Comparison of ENCODE assay signal across 34 cellular contexts in the genomic region with DNA sequence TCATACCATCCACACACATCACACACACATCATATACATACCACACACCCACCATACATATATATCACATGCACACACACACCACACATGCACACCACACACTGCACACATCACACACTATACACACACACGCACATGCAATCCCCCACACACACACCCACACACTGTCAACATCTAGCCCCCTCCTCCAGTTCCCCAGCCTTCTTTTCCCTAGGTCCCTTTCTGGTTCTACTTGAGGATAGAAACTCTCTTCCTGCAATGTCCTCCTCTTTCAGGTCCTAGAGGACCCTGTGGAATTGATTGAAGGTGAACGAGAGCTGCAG. TPM values are rescaled to one million over a fixed set of nuclear protein-coding genes. Genes with fewer than 3 reads are reported as not detected.
"Had no signal": no experiment of that assay in that cellular context is flagged by ENCODE, and none has a peak within 500 bp of the region (broad histone marks: within the 10 kb centered on the region; RNA-seq: fewer than 3 reads in every experiment).

No MANE protein-coding gene starts in this region.

- H3K4me3 Mint-ChIP-seq: activated B cell treated with CpG ODN at 0.5 μM for 24 hours; activated CD8-positive, alpha-beta T cell treated with anti-CD3 and anti-CD28 coated beads for 36 hours; activated naive CD8-positive, alpha-beta T cell; activated T-cell treated with anti-CD3 and anti-CD28 coated beads, Interleukin-2, amount 50 U/mL, for 4 hours; activated T-helper 17 cell treated with anti-CD3 and anti-CD28 coated beads, Interleukin-2, amount 50 U/mL, for 72 hours; effector memory CD8-positive, alpha-beta T cell; T-helper 17 cell; T-helper 2 cell treated with Interferon-gamma antibody and Interleukin-4, amounts not matched to agents 5 μg/mL and 100 μg/mL, for 36 hours had no signal

- H3K4me3 ChIP-seq: adrenal gland, body of pancreas, esophagus muscularis mucosa, gastroesophageal sphincter, heart right ventricle had no signal

- H3K9me3 ChIP-seq: adrenal gland, body of pancreas, esophagus muscularis mucosa, gastroesophageal sphincter, heart right ventricle had no signal

- H3K27ac Mint-ChIP-seq: activated B cell treated with CpG ODN at 0.5 μM for 24 hours; activated CD8-positive, alpha-beta T cell treated with anti-CD3 and anti-CD28 coated beads for 36 hours; activated naive CD8-positive, alpha-beta T cell; activated T-helper 17 cell treated with anti-CD3 and anti-CD28 coated beads, Interleukin-2, amount 50 U/mL, for 72 hours; effector memory CD8-positive, alpha-beta T cell; T-helper 17 cell; T-helper 2 cell treated with Interferon-gamma antibody and Interleukin-4, amounts not matched to agents 5 μg/mL and 100 μg/mL, for 36 hours had no signal

- ATAC-seq: activated CD4-positive, CD25-positive, alpha-beta regulatory T cell treated with anti-CD3 and anti-CD28 coated beads, Interleukin-2, amount 50 U/mL, for 24 hours; activated CD8-positive, alpha-beta T cell treated with anti-CD3 and anti-CD28 coated beads for 36 hours; activated T-cell treated with anti-CD3 and anti-CD28 coated beads, Interleukin-2, amount 50 U/mL, for 4 hours; activated T-helper 17 cell treated with anti-CD3 and anti-CD28 coated beads, Interleukin-2, amount 50 U/mL, for 72 hours; body of pancreas; effector memory CD8-positive, alpha-beta T cell; foreskin keratinocyte; gastroesophageal sphincter; heart right ventricle; T-helper 17 cell had no signal

- H3K4me1 ChIP-seq: foreskin keratinocyte had no signal

- H3K9me3 Mint-ChIP-seq: activated B cell treated with CpG ODN at 0.5 μM for 24 hours; activated CD8-positive, alpha-beta T cell treated with anti-CD3 and anti-CD28 coated beads for 36 hours; activated T-cell treated with anti-CD3 and anti-CD28 coated beads, Interleukin-2, amount 50 U/mL, for 4 hours; activated T-helper 17 cell treated with anti-CD3 and anti-CD28 coated beads, Interleukin-2, amount 50 U/mL, for 72 hours; effector memory CD8-positive, alpha-beta T cell; T-helper 2 cell treated with Interferon-gamma antibody and Interleukin-4, amounts not matched to agents 5 μg/mL and 100 μg/mL, for 36 hours had no signal

- H3K27me3 Mint-ChIP-seq: activated B cell treated with CpG ODN at 0.5 μM for 24 hours; activated naive CD8-positive, alpha-beta T cell; activated T-helper 17 cell treated with anti-CD3 and anti-CD28 coated beads, Interleukin-2, amount 50 U/mL, for 72 hours; effector memory CD8-positive, alpha-beta T cell; T-helper 17 cell had no signal

- H3K36me3 ChIP-seq: adrenal gland, esophagus muscularis mucosa, gastroesophageal sphincter, heart right ventricle, WERI-Rb-1 had no signal

- DNase-seq: activated B cell treated with CpG ODN at 0.5 μM for 24 hours; activated CD4-positive, alpha-beta T cell treated with anti-CD3 and anti-CD28 coated beads for 48 hours; activated CD4-positive, alpha-beta T cell treated with anti-CD3 and anti-CD28 coated beads, Interleukin-2, amount 50 U/mL, for 1 hour; activated CD4-positive, alpha-beta T cell treated with anti-CD3 and anti-CD28 coated beads, Interleukin-2, amount 50 U/mL, for 48 hours; activated CD8-positive, alpha-beta memory T cell treated with anti-CD3 and anti-CD28 coated beads for 24 hours; activated CD8-positive, alpha-beta T cell treated with anti-CD3 and anti-CD28 coated beads for 36 hours; activated effector memory CD4-positive, alpha-beta T cell treated with Interleukin-2 at 50 U/mL for 16 hours; activated gamma-delta T cell treated with Interleukin-2 at 50 U/mL for 16 hours; activated naive CD4-positive, alpha-beta T cell treated with anti-CD3 and anti-CD28 coated beads, Interleukin-2, amount 50 U/mL, for 16 hours; activated naive CD4-positive, alpha-beta T cell treated with Interleukin-2 at 50 U/mL for 16 hours; activated T-cell treated with anti-CD3 and anti-CD28 coated beads, Interleukin-2, amount 50 U/mL, for 4 hours; adrenal gland; amygdala; aorta; body of pancreas; caudate nucleus; cortex of kidney; dermis blood vessel endothelial cell; effector CD4-positive, alpha-beta T cell; effector memory CD8-positive, alpha-beta T cell; erythroblast; foreskin keratinocyte; heart right ventricle; T-helper 17 cell; T1000; WERI-Rb-1 had no signal

- H3K27me3 ChIP-seq: adrenal gland, body of pancreas, esophagus muscularis mucosa, gastroesophageal sphincter, heart right ventricle had no signal

- H3K27ac ChIP-seq: adrenal gland, body of pancreas, esophagus muscularis mucosa, foreskin keratinocyte, gastroesophageal sphincter, heart right ventricle, WERI-Rb-1 had no signal

- H3K36me3 Mint-ChIP-seq: activated naive CD8-positive, alpha-beta T cell had no signal

- H3K4me1 Mint-ChIP-seq: activated T-helper 17 cell treated with anti-CD3 and anti-CD28 coated beads, Interleukin-2, amount 50 U/mL, for 72 hours; T-helper 17 cell had no signal

RNA-seq across cellular contexts. Expression of gene CASQ1, which starts 4.3 kb away (rescaled TPM):
- total RNA-seq: activated B cell treated with CpG ODN at 0.5 μM for 24 hours; activated CD8-positive, alpha-beta T cell treated with anti-CD3 and anti-CD28 coated beads for 36 hours; activated T-cell treated with anti-CD3 and anti-CD28 coated beads, Interleukin-2, amount 50 U/mL, for 4 hours; activated T-helper 17 cell treated with anti-CD3 and anti-CD28 coated beads, Interleukin-2, amount 50 U/mL, for 72 hours; body of pancreas; dermis blood vessel endothelial cell; foreskin keratinocyte; glomerular endothelial cell; T-helper 17 cell had no signal
- polyA plus RNA-seq: foreskin keratinocyte had no signal

RNA-seq across cellular contexts. Expression of gene ATP1A4, which starts 43.3 kb away (rescaled TPM):
- total RNA-seq: activated B cell treated with CpG ODN at 0.5 μM for 24 hours; activated CD8-positive, alpha-beta T cell treated with anti-CD3 and anti-CD28 coated beads for 36 hours; activated T-cell treated with anti-CD3 and anti-CD28 coated beads, Interleukin-2, amount 50 U/mL, for 4 hours; body of pancreas; chondrocyte; dermis blood vessel endothelial cell; foreskin keratinocyte; glomerular endothelial cell had no signal
- polyA plus RNA-seq: foreskin keratinocyte had no signal
